Comparison of ENCODE assay signal across 2 cellular contexts in the genomic region with DNA sequence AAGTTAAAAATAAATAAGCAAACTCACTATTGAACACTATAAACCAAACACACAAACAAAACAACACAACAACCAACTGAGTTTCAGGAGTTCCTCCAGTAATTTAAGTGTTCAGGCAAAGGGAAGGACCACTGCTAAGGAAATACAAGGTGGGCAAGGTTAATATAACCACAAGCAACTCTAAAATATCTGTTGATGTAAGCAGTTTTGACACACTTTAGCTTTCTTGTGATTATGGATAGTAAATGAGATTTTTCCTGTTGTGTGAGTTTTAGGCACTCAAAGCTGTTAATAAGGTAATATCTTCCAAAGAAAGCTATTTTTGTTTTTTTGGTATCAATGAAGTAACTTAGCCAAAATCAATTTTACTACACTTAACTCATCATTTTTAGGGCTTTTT.
TF ChIP-seq lines count a peak whose summit lies in the region.

No MANE protein-coding gene starts in this region.

TF ChIP-seq in HepG2, 621 proteins besides CTCF, POLR2A, EP300 and RAD21 (continued from another document):
- TF ChIP-seq, protein P1, sequence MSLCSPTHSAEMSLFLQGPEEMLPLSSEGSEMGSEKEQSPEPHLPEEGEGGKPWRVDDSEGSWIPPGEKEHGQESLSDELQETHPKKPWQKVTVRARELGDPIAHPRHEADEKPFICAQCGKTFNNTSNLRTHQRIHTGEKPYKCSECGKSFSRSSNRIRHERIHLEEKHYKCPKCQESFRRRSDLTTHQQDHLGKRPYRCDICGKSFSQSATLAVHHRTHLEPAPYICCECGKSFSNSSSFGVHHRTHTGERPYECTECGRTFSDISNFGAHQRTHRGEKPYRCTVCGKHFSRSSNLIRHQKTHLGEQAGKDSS (CRISPR knock-in tag; IDR thresholded peaks at IDR 0.05; ENCODE audit: borderline replicate concordance, low read depth), result no peak
- TF ChIP-seq ETV6 (CRISPR knock-in tag; conservative IDR thresholded peaks at IDR 0.05), result no peak
- TF ChIP-seq DMAP1 (CRISPR knock-in tag; IDR thresholded peaks at IDR 0.05), result no peak
- no peak for TF ChIP-seq CHD2 (IDR thresholded peaks at IDR 0.05; ENCODE audit: low read depth, low read length)
- TF ChIP-seq MAFF (IDR thresholded peaks at IDR 0.05; ENCODE audit: low read depth, low read length), result peak; percentile 90
- no peak for TF ChIP-seq ZMYM3 (CRISPR knock-in tag; IDR thresholded peaks at IDR 0.05)
- no peak for TF ChIP-seq ZBTB7A (CRISPR knock-in tag; IDR thresholded peaks at IDR 0.05)
- TF ChIP-seq, protein P2, sequence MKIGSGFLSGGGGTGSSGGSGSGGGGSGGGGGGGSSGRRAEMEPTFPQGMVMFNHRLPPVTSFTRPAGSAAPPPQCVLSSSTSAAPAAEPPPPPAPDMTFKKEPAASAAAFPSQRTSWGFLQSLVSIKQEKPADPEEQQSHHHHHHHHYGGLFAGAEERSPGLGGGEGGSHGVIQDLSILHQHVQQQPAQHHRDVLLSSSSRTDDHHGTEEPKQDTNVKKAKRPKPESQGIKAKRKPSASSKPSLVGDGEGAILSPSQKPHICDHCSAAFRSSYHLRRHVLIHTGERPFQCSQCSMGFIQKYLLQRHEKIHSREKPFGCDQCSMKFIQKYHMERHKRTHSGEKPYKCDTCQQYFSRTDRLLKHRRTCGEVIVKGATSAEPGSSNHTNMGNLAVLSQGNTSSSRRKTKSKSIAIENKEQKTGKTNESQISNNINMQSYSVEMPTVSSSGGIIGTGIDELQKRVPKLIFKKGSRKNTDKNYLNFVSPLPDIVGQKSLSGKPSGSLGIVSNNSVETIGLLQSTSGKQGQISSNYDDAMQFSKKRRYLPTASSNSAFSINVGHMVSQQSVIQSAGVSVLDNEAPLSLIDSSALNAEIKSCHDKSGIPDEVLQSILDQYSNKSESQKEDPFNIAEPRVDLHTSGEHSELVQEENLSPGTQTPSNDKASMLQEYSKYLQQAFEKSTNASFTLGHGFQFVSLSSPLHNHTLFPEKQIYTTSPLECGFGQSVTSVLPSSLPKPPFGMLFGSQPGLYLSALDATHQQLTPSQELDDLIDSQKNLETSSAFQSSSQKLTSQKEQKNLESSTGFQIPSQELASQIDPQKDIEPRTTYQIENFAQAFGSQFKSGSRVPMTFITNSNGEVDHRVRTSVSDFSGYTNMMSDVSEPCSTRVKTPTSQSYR (CRISPR knock-in tag; IDR thresholded peaks at IDR 0.05; ENCODE audit: borderline replicate concordance), result no peak
- no peak for TF ChIP-seq SOX5 (CRISPR knock-in tag; IDR thresholded peaks at IDR 0.05; ENCODE audit: borderline replicate concordance)
- TF ChIP-seq NCOR1 (IDR thresholded peaks at IDR 0.05; ENCODE audit: borderline replicate concordance, low read length), result no peak
- TF ChIP-seq, protein P3, sequence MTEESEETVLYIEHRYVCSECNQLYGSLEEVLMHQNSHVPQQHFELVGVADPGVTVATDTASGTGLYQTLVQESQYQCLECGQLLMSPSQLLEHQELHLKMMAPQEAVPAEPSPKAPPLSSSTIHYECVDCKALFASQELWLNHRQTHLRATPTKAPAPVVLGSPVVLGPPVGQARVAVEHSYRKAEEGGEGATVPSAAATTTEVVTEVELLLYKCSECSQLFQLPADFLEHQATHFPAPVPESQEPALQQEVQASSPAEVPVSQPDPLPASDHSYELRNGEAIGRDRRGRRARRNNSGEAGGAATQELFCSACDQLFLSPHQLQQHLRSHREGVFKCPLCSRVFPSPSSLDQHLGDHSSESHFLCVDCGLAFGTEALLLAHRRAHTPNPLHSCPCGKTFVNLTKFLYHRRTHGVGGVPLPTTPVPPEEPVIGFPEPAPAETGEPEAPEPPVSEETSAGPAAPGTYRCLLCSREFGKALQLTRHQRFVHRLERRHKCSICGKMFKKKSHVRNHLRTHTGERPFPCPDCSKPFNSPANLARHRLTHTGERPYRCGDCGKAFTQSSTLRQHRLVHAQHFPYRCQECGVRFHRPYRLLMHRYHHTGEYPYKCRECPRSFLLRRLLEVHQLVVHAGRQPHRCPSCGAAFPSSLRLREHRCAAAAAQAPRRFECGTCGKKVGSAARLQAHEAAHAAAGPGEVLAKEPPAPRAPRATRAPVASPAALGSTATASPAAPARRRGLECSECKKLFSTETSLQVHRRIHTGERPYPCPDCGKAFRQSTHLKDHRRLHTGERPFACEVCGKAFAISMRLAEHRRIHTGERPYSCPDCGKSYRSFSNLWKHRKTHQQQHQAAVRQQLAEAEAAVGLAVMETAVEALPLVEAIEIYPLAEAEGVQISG (CRISPR knock-in tag; IDR thresholded peaks at IDR 0.05), result no peak
- peak; percentile 90 to 94 for TF ChIP-seq MAFK (conservative IDR thresholded peaks at IDR 0.05 in 1 of 2, IDR thresholded peaks at IDR 0.05 in 1 of 2; ENCODE audit: low read length in 2 of 2)
- TF ChIP-seq, protein P4, sequence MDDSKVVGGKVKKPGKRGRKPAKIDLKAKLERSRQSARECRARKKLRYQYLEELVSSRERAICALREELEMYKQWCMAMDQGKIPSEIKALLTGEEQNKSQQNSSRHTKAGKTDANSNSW (CRISPR knock-in tag; IDR thresholded peaks at IDR 0.05; ENCODE audit: borderline replicate concordance), result no peak
TF ChIP-seq in HepG2: peak in this region for 2.

TF ChIP-seq in neural cell, 6 proteins besides CTCF, POLR2A, EP300 and RAD21 (continued from another document):
- TF ChIP-seq, protein P5, sequence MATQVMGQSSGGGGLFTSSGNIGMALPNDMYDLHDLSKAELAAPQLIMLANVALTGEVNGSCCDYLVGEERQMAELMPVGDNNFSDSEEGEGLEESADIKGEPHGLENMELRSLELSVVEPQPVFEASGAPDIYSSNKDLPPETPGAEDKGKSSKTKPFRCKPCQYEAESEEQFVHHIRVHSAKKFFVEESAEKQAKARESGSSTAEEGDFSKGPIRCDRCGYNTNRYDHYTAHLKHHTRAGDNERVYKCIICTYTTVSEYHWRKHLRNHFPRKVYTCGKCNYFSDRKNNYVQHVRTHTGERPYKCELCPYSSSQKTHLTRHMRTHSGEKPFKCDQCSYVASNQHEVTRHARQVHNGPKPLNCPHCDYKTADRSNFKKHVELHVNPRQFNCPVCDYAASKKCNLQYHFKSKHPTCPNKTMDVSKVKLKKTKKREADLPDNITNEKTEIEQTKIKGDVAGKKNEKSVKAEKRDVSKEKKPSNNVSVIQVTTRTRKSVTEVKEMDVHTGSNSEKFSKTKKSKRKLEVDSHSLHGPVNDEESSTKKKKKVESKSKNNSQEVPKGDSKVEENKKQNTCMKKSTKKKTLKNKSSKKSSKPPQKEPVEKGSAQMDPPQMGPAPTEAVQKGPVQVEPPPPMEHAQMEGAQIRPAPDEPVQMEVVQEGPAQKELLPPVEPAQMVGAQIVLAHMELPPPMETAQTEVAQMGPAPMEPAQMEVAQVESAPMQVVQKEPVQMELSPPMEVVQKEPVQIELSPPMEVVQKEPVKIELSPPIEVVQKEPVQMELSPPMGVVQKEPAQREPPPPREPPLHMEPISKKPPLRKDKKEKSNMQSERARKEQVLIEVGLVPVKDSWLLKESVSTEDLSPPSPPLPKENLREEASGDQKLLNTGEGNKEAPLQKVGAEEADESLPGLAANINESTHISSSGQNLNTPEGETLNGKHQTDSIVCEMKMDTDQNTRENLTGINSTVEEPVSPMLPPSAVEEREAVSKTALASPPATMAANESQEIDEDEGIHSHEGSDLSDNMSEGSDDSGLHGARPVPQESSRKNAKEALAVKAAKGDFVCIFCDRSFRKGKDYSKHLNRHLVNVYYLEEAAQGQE (IDR thresholded peaks at IDR 0.05; ENCODE audit: borderline replicate concordance), result no peak
- no peak for TF ChIP-seq POLR2AphosphoS5 (IDR thresholded peaks at IDR 0.05)
- TF ChIP-seq EZH2 (IDR thresholded peaks at IDR 0.05; ENCODE audit: borderline replicate concordance, insufficient read depth, low read length, poor library complexity, severe bottlenecking), result no peak
- no peak for TF ChIP-seq SMC3 (conservative IDR thresholded peaks at IDR 0.05; ENCODE audit: poor library complexity)
- no peak for TF ChIP-seq TAF1 (IDR thresholded peaks at IDR 0.05; ENCODE audit: low read depth)
